Comparison of ENCODE assay signal across 23 cellular contexts in genomic region chr1:42833981-42834380, GRCh38. TPM values are rescaled to one million over a fixed set of nuclear protein-coding genes. Genes with fewer than 3 reads are reported as not detected.
"Had no signal": no experiment of that assay in that cellular context is flagged by ENCODE, and none has a peak within 500 bp of the region (broad histone marks: within the 10 kb centered on the region; RNA-seq: fewer than 3 reads in every experiment).

No MANE protein-coding gene starts in this region.

- H3K27ac ChIP-seq: esophagus muscularis mucosa, gastroesophageal sphincter, spleen had no signal

- H3K4me1 Mint-ChIP-seq: activated T-helper 17 cell treated with anti-CD3 and anti-CD28 coated beads, Interleukin-2, amount 50 U/mL, for 72 hours had no signal

- H3K4me1 ChIP-seq: esophagus muscularis mucosa, gastroesophageal sphincter had no signal

- DNase-seq: activated CD4-positive, alpha-beta T cell treated with anti-CD3 and anti-CD28 coated beads for 48 hours; activated CD4-positive, CD25-positive, alpha-beta regulatory T cell; activated CD8-positive, alpha-beta T cell treated with anti-CD3 and anti-CD28 coated beads for 36 hours; activated naive CD4-positive, alpha-beta T cell treated with anti-CD3 and anti-CD28 coated beads for 36 hours; activated T-cell treated with anti-CD3 and anti-CD28 coated beads, Interleukin-2, amount 50 U/mL, for 1 hour; cerebellar nuclear complex; cortex of kidney; effector memory CD4-positive, alpha-beta T cell; midbrain; retina; spleen; stimulated activated CD8-positive, alpha-beta memory T cell treated with anti-CD3 and anti-CD28 coated beads, Interleukin-4, amount 100 ng/mL, for 48 hours; stimulated activated naive CD4-positive, alpha-beta T cell; T-helper 1 cell; T-helper 9 cell had no signal

- H3K27me3 Mint-ChIP-seq: activated CD8-positive, alpha-beta T cell treated with anti-CD3 and anti-CD28 coated beads for 36 hours; activated T-helper 17 cell treated with anti-CD3 and anti-CD28 coated beads, Interleukin-2, amount 50 U/mL, for 72 hours had no signal

- H3K4me3 Mint-ChIP-seq: activated CD8-positive, alpha-beta T cell treated with anti-CD3 and anti-CD28 coated beads for 36 hours; activated naive CD4-positive, alpha-beta T cell treated with anti-CD3 and anti-CD28 coated beads for 36 hours; activated T-helper 17 cell treated with anti-CD3 and anti-CD28 coated beads, Interleukin-2, amount 50 U/mL, for 72 hours; nephron had no signal

- H3K9me3 Mint-ChIP-seq: activated CD8-positive, alpha-beta T cell treated with anti-CD3 and anti-CD28 coated beads for 36 hours; activated naive CD4-positive, alpha-beta T cell treated with anti-CD3 and anti-CD28 coated beads for 36 hours; activated T-helper 17 cell treated with anti-CD3 and anti-CD28 coated beads, Interleukin-2, amount 50 U/mL, for 72 hours; nephron had no signal

- H3K4me3 ChIP-seq: esophagus muscularis mucosa, gastroesophageal sphincter, lung, spleen had no signal

- H3K9me3 ChIP-seq: esophagus muscularis mucosa, gastroesophageal sphincter, spleen had no signal

- H3K27ac Mint-ChIP-seq: activated CD8-positive, alpha-beta T cell treated with anti-CD3 and anti-CD28 coated beads for 36 hours; activated naive CD4-positive, alpha-beta T cell treated with anti-CD3 and anti-CD28 coated beads for 36 hours; activated T-helper 17 cell treated with anti-CD3 and anti-CD28 coated beads, Interleukin-2, amount 50 U/mL, for 72 hours; nephron had no signal

- ATAC-seq: activated CD8-positive, alpha-beta T cell treated with anti-CD3 and anti-CD28 coated beads for 36 hours; activated T-helper 17 cell treated with anti-CD3 and anti-CD28 coated beads, Interleukin-2, amount 50 U/mL, for 72 hours; gastroesophageal sphincter had no signal

- H3K27me3 ChIP-seq: esophagus muscularis mucosa, gastroesophageal sphincter, spleen had no signal

RNA-seq across cellular contexts. Expression of gene TMEM269, which starts 49.2 kb away (rescaled TPM):
- total RNA-seq: endothelial cell of umbilical vein, posterior vena cava, urinary bladder had no signal
